Comparison of ENCODE assay signal across 7 cellular contexts in the genomic region with DNA sequence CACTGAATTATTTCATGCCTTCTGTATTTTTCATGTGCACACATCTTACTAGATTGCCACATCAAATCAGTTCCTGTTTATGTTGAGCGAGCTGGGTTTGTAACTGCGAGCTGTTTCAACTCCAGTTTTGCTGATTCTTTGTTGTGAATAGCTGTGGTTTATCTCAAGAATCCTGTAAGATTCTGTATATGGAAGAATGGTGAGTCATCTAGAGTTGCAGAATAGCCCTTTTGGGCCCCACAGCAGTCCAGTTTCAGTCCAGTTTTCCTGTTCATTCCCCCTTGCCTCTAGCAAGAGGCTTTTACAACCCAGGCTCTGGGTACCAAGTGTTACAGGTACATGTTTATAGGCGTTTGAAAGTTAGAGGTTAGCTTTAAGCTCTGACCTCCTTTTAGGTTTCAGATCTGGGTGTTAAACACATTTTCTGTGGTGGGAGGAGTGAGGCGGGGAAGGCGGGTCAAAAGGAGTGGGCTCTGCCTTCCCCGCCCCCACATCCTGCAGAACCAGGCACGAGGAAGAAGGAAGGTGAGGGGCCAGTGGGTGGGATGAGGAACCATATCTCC. TPM values are rescaled to one million over a fixed set of nuclear protein-coding genes. Genes with fewer than 3 reads are reported as not detected.
DNase-seq lines count a peak whose midpoint lies in the region; ATAC-seq and TF ChIP-seq lines count a peak whose summit lies in the region.

No MANE protein-coding gene starts in this region.

- intact Hi-C loops in OCI-LY7 (cut with micrococcal nuclease; ENCODE audit: unreplicated experiment) = no loop called here
- intact Hi-C loops in adrenal gland (cut with DNase I) = no loop called here

- no peaks in the 10 kb centered on the region; the same call in 1 of the 2 replicates for H3K36me3 ChIP-seq in OCI-LY7 (ENCODE audit: insufficient read depth, low read length)
- H3K36me3 ChIP-seq in adrenal gland (replicated peaks in 1 of 2) = no peaks in the 10 kb centered on the region

- no peak for TF ChIP-seq POLR2A in adrenal gland (IDR thresholded peaks at IDR 0.05)

- H3K9me2 ChIP-seq in OCI-LY7 (ENCODE audit: insufficient read depth, low read length) = no peaks in the 10 kb centered on the region

- H3K4me1 ChIP-seq in OCI-LY7 (ENCODE audit: insufficient read depth, low read length, poor library complexity, severe bottlenecking) (peaks cover 57% of the 10 kb centered on the region), adrenal gland (replicated peaks in 1 of 2) (peaks cover 34 to 61% of the 10 kb centered on the region in 2 donors)

- H3K4me3 ChIP-seq in OCI-LY7 (ENCODE audit: low read depth, low read length, poor library complexity, severe bottlenecking) = peak overlapping the region; percentile 38
- H3K4me3 ChIP-seq in adrenal gland = no peak overlapping the region

- peak overlapping the region; percentile 50; the same call in 1 of the 2 replicates for H2AFZ ChIP-seq in OCI-LY7 (ENCODE audit: low read length)

- ATAC-seq in GM18520 (IDR thresholded peaks at IDR 0.05; ENCODE audit: unreplicated experiment) (peak; percentile 59), HG02870 (IDR thresholded peaks at IDR 0.05; ENCODE audit: unreplicated experiment) (peak; percentile 74)

- H3K27me3 ChIP-seq in adrenal gland = no peaks in the 10 kb centered on the region

- BruUV-seq in OCI-LY7 (replicated peaks; lab: Mats Ljungman, UMichigan) = no TSS peak

- no peaks in the 10 kb centered on the region for H4K20me1 ChIP-seq in OCI-LY7 (ENCODE audit: insufficient read depth, low read length)

- DNase-seq in OCI-LY7 (ENCODE audit: low spot score) (peak; percentile 54), adrenal gland (peak in 2 of 7 donors; percentile 52 to 53), hepatic stellate cell (ENCODE audit: low spot score) (peak; percentile 94), putamen (ENCODE audit: low spot score) (no peak)
- peak; percentile 49 for DNase-seq in stimulated activated CD4-positive, alpha-beta T cell treated with anti-CD3 and anti-CD28 coated beads, Interleukin-15, amount 100 ng/mL, for 24 hours

- no peak for TF ChIP-seq CTCF in OCI-LY7 (conservative IDR thresholded peaks at IDR 0.05; ENCODE audit: low read length)
- no peak for TF ChIP-seq CTCF in adrenal gland (IDR thresholded peaks at IDR 0.05)

- H3K27ac ChIP-seq in OCI-LY7 (ENCODE audit: low read depth, low read length, poor library complexity, severe bottlenecking) (peak overlapping the region; percentile 76), adrenal gland (peak overlapping the region; percentile 5 to 89 (median 74))

- CTCF ChIA-PET in OCI-LY7 (lab: Charles Lee; ENCODE audit: unreplicated experiment) = no interaction called here

- POLR2A ChIA-PET in OCI-LY7 (lab: Charles Lee) = interaction anchor here (0.8 to 2.0 kb wide), 5 partner anchors 21 to 45 kb away, joined by 3 to 6 read pairs (median 4); a partner anchor contains a TSS

- H3K79me2 ChIP-seq in OCI-LY7 (ENCODE audit: insufficient read depth, low read depth, low read length) = no peaks in the 10 kb centered on the region

- 39 to 57% (median 44%) methylated on average over 7 of the region's 7 CpGs for WGBS in adrenal gland, 4 donors

- H3K4me2 ChIP-seq in OCI-LY7 (ENCODE audit: low read length) = peak overlapping the region; percentile 78

- H3K9me3 ChIP-seq in OCI-LY7 (ENCODE audit: low read length) (no peaks in the 10 kb centered on the region), adrenal gland (replicated peaks in 1 of 3) (no peaks in the 10 kb centered on the region)

RNA-seq across cellular contexts. Expression of a gene that starts 32.7 kb away (rescaled TPM):
- total RNA-seq in OCI-LY7 (2014; rRNA removed; shearing (Covaris generic)) = 35.6 and 38.4 TPM in 2 replicates
- total RNA-seq in OCI-LY7 (2022) (44.1 and 50.4 TPM in 2 replicates), adrenal gland (100 to 1,000 TPM in 1 of 8 donors, 10 to 100 TPM in 7; 74.9 to 110 (median 84.3) TPM)
- polyA plus RNA-seq in adrenal gland = 10 to 100 TPM; 24.9 to 54.0 (median 28.2) TPM
